In genomic region chr1:182281541-182281940, GRCh38 we compare ENCODE assay signal across 15 cellular contexts.
A peak's percentile ranks its signal among the peaks of the same experiment; 100 is the strongest.
DNase-seq lines count a peak whose midpoint lies in the region; FAIRE-seq and TF ChIP-seq lines count a peak whose summit lies in the region.
"Had no signal": no experiment of that assay in that cellular context is flagged by ENCODE, and none has a peak within 500 bp of the region (broad histone marks: within the 10 kb centered on the region; RNA-seq: fewer than 3 reads in every experiment).

No MANE protein-coding gene starts in this region.

- no peaks in the 10 kb centered on the region for H3K4me1 ChIP-seq in GM23248 (ENCODE audit: insufficient read depth)

- no peaks in the 10 kb centered on the region for H4K20me1 ChIP-seq in GM23248 (ENCODE audit: insufficient read depth)

- FAIRE-seq in bronchial epithelial cell (lab: Jason Lieb, UNC) = peak; percentile 86
- FAIRE-seq: colon, RCC 7860 had no signal

- H3K9ac ChIP-seq in GM23248 = no peak overlapping the region

- no peaks in the 10 kb centered on the region for H3K9me2 ChIP-seq in GM23248 (ENCODE audit: insufficient read depth)

- no peak for TF ChIP-seq CTCF in bronchial epithelial cell (IDR thresholded peaks at IDR 0.05; ENCODE audit: insufficient read depth, low read length, severe bottlenecking)

- no peak overlapping the region for H3K4me2 ChIP-seq in GM23248 (ENCODE audit: unreplicated experiment)

- in situ Hi-C loops in GM23248 (cut with MboI) = no loop called here

- no peaks in the 10 kb centered on the region for H3K79me2 ChIP-seq in GM23248 (ENCODE audit: insufficient read depth)

- DNase-seq in GM23248 (peak; percentile 50), bronchial epithelial cell (ENCODE audit: low read depth) (no peak), hypothalamus (lab: John Stamatoyannopoulos, UW) (peak in 40 of 51 donors; percentile 14 to 89 (median 68)), retina (peak; percentile 51), HuH-7 (ENCODE audit: low spot score) (no peak), DMS 273 treated with DMSO at 0.1 percent for 48 hours (lab: John Stamatoyannopoulos, UW) (no peak), NCI-H1105 (lab: John Stamatoyannopoulos, UW) (no peak)
- DNase-seq: left lung; naive thymus-derived CD4-positive, alpha-beta T cell; NCI-H2029 treated with DMSO at 0.1 percent for 48 hours; NCI-H526 treated with DMSO at 0.1 percent for 48 hours; stomach; WERI-Rb-1 had no signal

- no peaks in the 10 kb centered on the region for H3K36me3 ChIP-seq in GM23248 (ENCODE audit: low read depth)
- H3K36me3 ChIP-seq in bronchial epithelial cell (ENCODE audit: control insufficient read depth, insufficient read depth, low read length) = no peaks in the 10 kb centered on the region
- H3K36me3 ChIP-seq: left lung, stomach, WERI-Rb-1 had no signal

- H3K9me3 ChIP-seq in GM23248 (ENCODE audit: low read depth) = no peaks in the 10 kb centered on the region
- H3K9me3 ChIP-seq: left lung, stomach had no signal

- H3K4me3 ChIP-seq in GM23248 (no peak overlapping the region), bronchial epithelial cell (ENCODE audit: low read depth, low read length) (no peak overlapping the region)
- H3K4me3 ChIP-seq: left lung, stomach had no signal

- 0 out of 2 replicates have a peak overlapping the region, but pooled peaks have one; percentile 14 for H2AFZ ChIP-seq in GM23248

- no peak overlapping the region for H3K27ac ChIP-seq in GM23248
- H3K27ac ChIP-seq: left lung, stomach, WERI-Rb-1 had no signal

- H3K27me3 ChIP-seq in GM23248 (replicated peaks; ENCODE audit: insufficient read depth) (no peaks in the 10 kb centered on the region), bronchial epithelial cell (ENCODE audit: control insufficient read depth, insufficient read depth, low read length) (no peaks in the 10 kb centered on the region)
- H3K27me3 ChIP-seq: left lung, stomach had no signal

- 11 to 16% methylated on average over 6 of the region's 6 CpGs for WGBS in GM23248 (ENCODE audit: low coverage in 1 of 2, low lambda C conversion rate in 2 of 2, missing lambda C conversion rate in 2 of 2), 2 experiments

- H3F3A ChIP-seq in GM23248 (ENCODE audit: insufficient read depth) = no peaks in the 10 kb centered on the region

Comparison
In these comparisons a context has a peak if more than half of its experiments do, and no peak if none do; other contexts are left out.
1. DNase-seq: peak in GM23248 (single experiment), hypothalamus (40 of 51) and retina (single experiment); none in bronchial epithelial cell (single experiment), HuH-7 (single experiment), DMS 273 treated with DMSO at 0.1 percent for 48 hours (single experiment) and NCI-H1105 (single experiment).